13 cellular contexts compared by ENCODE assay signal in the genomic region with DNA sequence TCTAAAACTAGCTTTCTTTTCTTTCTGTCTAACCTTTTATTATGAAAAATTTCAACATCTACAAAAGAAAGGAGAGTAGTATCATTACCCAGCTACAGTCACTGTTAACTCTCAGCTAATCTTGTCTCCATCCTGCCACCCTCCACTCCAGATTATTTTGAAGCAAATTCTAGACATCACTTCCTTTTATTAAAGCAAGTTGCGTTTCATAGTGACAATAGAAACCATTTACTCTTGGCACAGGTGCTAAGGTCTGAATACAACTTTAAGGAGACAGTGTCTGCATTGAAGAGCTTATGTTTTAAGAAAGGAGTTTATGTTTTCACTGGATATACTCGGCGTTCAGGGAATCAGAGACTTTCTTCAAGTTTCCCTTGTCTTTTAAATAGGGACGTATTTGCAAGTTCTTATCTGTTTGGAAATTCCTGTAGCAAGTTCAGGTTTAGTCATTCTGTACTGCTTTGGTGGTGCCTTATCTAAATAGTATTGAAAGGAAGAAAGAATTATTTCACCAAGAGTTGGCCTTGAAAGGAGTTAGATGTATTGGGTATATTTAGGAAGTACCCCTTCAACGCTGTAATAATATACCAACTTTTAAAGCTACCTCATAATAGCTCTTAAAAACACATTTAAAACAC. TPM values are rescaled to one million over a fixed set of nuclear protein-coding genes. Genes with fewer than 3 reads are reported as not detected.
DNase-seq lines count a peak whose midpoint lies in the region; ATAC-seq, FAIRE-seq and TF ChIP-seq lines count a peak whose summit lies in the region.
"Had no signal": no experiment of that assay in that cellular context is flagged by ENCODE, and none has a peak within 500 bp of the region (broad histone marks: within the 10 kb centered on the region; RNA-seq: fewer than 3 reads in every experiment).

No MANE protein-coding gene starts in this region.

- CTCF ChIA-PET in H1 (lab: Charles Lee; ENCODE audit: partially characterized antibody), result interaction anchor here (0.5 to 1.0 kb wide), 2 partner anchors 8 to 36 kb away, joined by 3 to 5 read pairs; no protein-coding TSS in a partner anchor

- H3K27ac Mint-ChIP-seq in mesothelial cell of epicardium, result peak overlapping the region; percentile 88
- H3K27ac Mint-ChIP-seq: activated T-helper 1 cell treated with anti-CD3 and anti-CD28 coated beads, Interleukin-12 subunit alpha, Interleukin-12 subunit beta, Interleukin-2, Interleukin-4 antibody, amounts not matched to agents 30 ng/mL and 10 ng/mL and 1 ng/mL, durations not matched to agents 14 hours and 24 hours and 36 hours had no signal

- POLR2A ChIA-PET in H1 (lab: Charles Lee; ENCODE audit: partially characterized antibody), result interaction anchor here (0.7 to 2.6 kb wide), 3 partner anchors 11 to 20 kb away, joined by 3 to 7 read pairs (median 3); no protein-coding TSS in a partner anchor

- no peak overlapping the region for H3K14ac ChIP-seq in H1 (ENCODE audit: insufficient read length)

- peak overlapping the region; percentile 97 for H3K27ac ChIP-seq in ACC112 (ENCODE audit: low read depth, low read length)
- no peak overlapping the region for H3K27ac ChIP-seq in H1 (ENCODE audit: low read depth, low read length)
- H3K27ac ChIP-seq: colonic mucosa had no signal

- peaks cover 0 to 2% of the 10 kb centered on the region in 2 experiments for H4K20me1 ChIP-seq in H1 (replicated peaks in 1 of 2; ENCODE audit: control insufficient read depth in 1 of 2, insufficient read depth in 2 of 2, low read length in 2 of 2)

- H2BK5ac ChIP-seq in H1 (ENCODE audit: low read depth, low read length), result peak overlapping the region; percentile 41; the same call in 1 of the 2 replicates

- no peaks in the 10 kb centered on the region for H3K23me2 ChIP-seq in H1 (ENCODE audit: low read depth, low read length)

- H3K27me3 ChIP-seq in ACC112 (ENCODE audit: insufficient read depth, low read length) (no peaks in the 10 kb centered on the region), NT2/D1 (ENCODE audit: insufficient read depth, insufficient read length) (no peaks in the 10 kb centered on the region), H1 (replicated peaks in 1 of 4; ENCODE audit: control insufficient read depth in 3 of 4, extremely low read depth in 1 of 4, insufficient read depth in 3 of 4, low read length in 3 of 4) (no peaks in the 10 kb centered on the region)
- H3K27me3 ChIP-seq: colonic mucosa had no signal

- no peaks in the 10 kb centered on the region for H3K9me3 ChIP-seq in NT2/D1 (ENCODE audit: insufficient read depth, low read length)
- H3K9me3 ChIP-seq in H1 (ENCODE audit: insufficient read depth in 2 of 2, low read depth in 1 of 2, low read length in 1 of 2), result no peaks in the 10 kb centered on the region
- H3K9me3 ChIP-seq: colonic mucosa had no signal

- peaks cover 54% of the 10 kb centered on the region for H3K4me1 Mint-ChIP-seq in mesothelial cell of epicardium

- no peak for TF ChIP-seq CTCF in H1 (IDR thresholded peaks at IDR 0.05; ENCODE audit: control extremely low read depth in 1 of 3, insufficient read depth in 1 of 3, low read depth in 1 of 3, low read length in 3 of 3)
- no peak for TF ChIP-seq CTCF in mesothelial cell of epicardium (IDR thresholded peaks at IDR 0.05; ENCODE audit: unreplicated experiment)

- no peak overlapping the region for H2BK20ac ChIP-seq in H1 (ENCODE audit: low read length)

- no peaks in the 10 kb centered on the region for H3K27me3 Mint-ChIP-seq in mesothelial cell of epicardium (ENCODE audit: low read depth)

- H3K36me3 Mint-ChIP-seq in mesothelial cell of epicardium, result no peaks in the 10 kb centered on the region

- no peak overlapping the region for H2BK15ac ChIP-seq in H1 (ENCODE audit: low read length)

- no peaks in the 10 kb centered on the region for H3K36me3 ChIP-seq in ACC112 (ENCODE audit: insufficient read depth, low read length)
- H3K36me3 ChIP-seq in NT2/D1 (ENCODE audit: insufficient read depth, insufficient read length, low read length), result no peaks in the 10 kb centered on the region
- no peaks in the 10 kb centered on the region for H3K36me3 ChIP-seq in H1 (ENCODE audit: control insufficient read depth in 2 of 4, insufficient read depth in 4 of 4, low read length in 3 of 4)
- H3K36me3 ChIP-seq: colonic mucosa had no signal

- peaks cover 62% of the 10 kb centered on the region for H3K4me1 ChIP-seq in ACC112 (ENCODE audit: control insufficient read depth, insufficient read depth, low read length, unreplicated experiment)
- H3K4me1 ChIP-seq in NT2/D1 (ENCODE audit: insufficient read depth, insufficient read length), result peaks cover 11% of the 10 kb centered on the region
- H3K4me1 ChIP-seq in H1 (replicated peaks in 1 of 4; ENCODE audit: control insufficient read depth in 3 of 4, insufficient read depth in 4 of 4, low read length in 3 of 4), result peaks cover 0 to 39% (median 18%) of the 10 kb centered on the region in 4 experiments; a peak in 6 of 7 replicates
- H3K4me1 ChIP-seq: colonic mucosa had no signal

- no peak overlapping the region for H4K91ac ChIP-seq in H1 (replicated peaks; ENCODE audit: insufficient read length, low read length)

- WGBS in H1 (ENCODE audit: extremely low coverage in 1 of 2, insufficient coverage in 1 of 2, insufficient read length in 1 of 2, insufficient replicate concordance in 2 of 2, low coverage in 1 of 2, low lambda C conversion rate in 2 of 2, missing lambda C conversion rate in 1 of 2), 2 experiments, result 2% methylated on average over 5 of the region's 5 CpGs; no CpG with 5 or more reads in 1 of the 2 experiments

- H3K4me2 ChIP-seq in H1 (ENCODE audit: insufficient read depth in 1 of 2, low read depth in 2 of 2, low read length in 2 of 2), result peak overlapping the region; percentile 59 to 63

- TF ChIP-seq RAD21 in H1 (IDR thresholded peaks at IDR 0.05 in 1 of 2, conservative IDR thresholded peaks at IDR 0.05 in 1 of 2; ENCODE audit: low read depth in 2 of 2, low read length in 2 of 2), result no peak

- DNase-seq in NT2/D1 (ENCODE audit: low read depth, low spot score) (peak; percentile 83), H1 (ENCODE audit: low read depth in 1 of 2, low spot score in 2 of 2) (peak in 1 of 2 experiments; percentile 10), mesothelial cell of epicardium (ENCODE audit: low spot score in 2 of 2, unreplicated experiment in 2 of 2) (no peak), HUDEP-2 (lab: John Stamatoyannopoulos, UW; ENCODE audit: unreplicated experiment in 76 of 76) (no peak), SK-N-DZ (ENCODE audit: low spot score) (no peak)
- DNase-seq in activated CD4-positive, alpha-beta T cell treated with anti-CD3 and anti-CD28 coated beads for 1 hour, result no peak
- DNase-seq: colonic mucosa, midbrain, NCI-H2081, SHP77 treated with DMSO at 0.1 percent for 48 hours had no signal

- peaks cover 3% of the 10 kb centered on the region for H3K79me1 ChIP-seq in H1 (ENCODE audit: low read depth, low read length)

- H4K5ac ChIP-seq in H1 (ENCODE audit: insufficient read length, low read depth, low read length), result peak overlapping the region; percentile 1

- H3K56ac ChIP-seq in H1 (replicated peaks; ENCODE audit: insufficient read length, low read depth, low read length), result no peak overlapping the region

- FAIRE-seq in H1 (lab: Jason Lieb, UNC), result peak; percentile 72

- ATAC-seq in HG03378 (IDR thresholded peaks at IDR 0.05; ENCODE audit: unreplicated experiment), result no peak

- no peak overlapping the region for H2BK120ac ChIP-seq in H1 (replicated peaks; ENCODE audit: low read depth, low read length)

- H4K8ac ChIP-seq in H1 (ENCODE audit: extremely low read depth, insufficient read depth, low read length), result no peak overlapping the region

- H3K79me2 ChIP-seq in ACC112 (ENCODE audit: control insufficient read depth, insufficient read depth, low read length, unreplicated experiment), result peaks cover 71% of the 10 kb centered on the region
- peaks cover 27 to 82% of the 10 kb centered on the region in 2 experiments for H3K79me2 ChIP-seq in H1 (ENCODE audit: control insufficient read depth in 1 of 2, insufficient read depth in 2 of 2, low read length in 2 of 2)

- H3K4me3 ChIP-seq in ACC112 (ENCODE audit: low read depth, low read length), result peak overlapping the region; percentile 63
- no peak overlapping the region for H3K4me3 ChIP-seq in NT2/D1 (ENCODE audit: insufficient read length, low read depth)
- peak overlapping the region in 1 of 4 experiments; percentile 51; a peak in 3 of 8 replicates for H3K4me3 ChIP-seq in H1 (ENCODE audit: extremely low read depth in 1 of 4, insufficient read depth in 2 of 4, low read depth in 3 of 4, low read length in 4 of 4)
- H3K4me3 ChIP-seq: colonic mucosa had no signal

- H2AFZ ChIP-seq in ACC112 (ENCODE audit: low read length, unreplicated experiment) (peak overlapping the region; percentile 33), H1 (ENCODE audit: low read length) (no peak overlapping the region)

- H2AK5ac ChIP-seq in H1 (ENCODE audit: low read depth, low read length), result no peak overlapping the region

- H3K9ac ChIP-seq in NT2/D1 (ENCODE audit: insufficient read length, low read depth) (peak overlapping the region; percentile 28), H1 (replicated peaks in 1 of 4; ENCODE audit: extremely low read depth in 1 of 4, low read depth in 3 of 4, low read length in 3 of 4) (no peak overlapping the region)

- no peak for TF ChIP-seq POLR2A in H1 (IDR thresholded peaks at IDR 0.05; ENCODE audit: control extremely low read depth in 1 of 2, low read depth in 2 of 2, low read length in 2 of 2)

- TF ChIP-seq EP300 in H1 (IDR thresholded peaks at IDR 0.05; ENCODE audit: borderline replicate concordance in 1 of 2, low read depth in 2 of 2, low read length in 2 of 2), result no peak

- no peak overlapping the region for H3K4ac ChIP-seq in H1 (replicated peaks; ENCODE audit: insufficient read length, low read depth, low read length)

- no peak overlapping the region; the same call in 1 of the 2 replicates for H2BK12ac ChIP-seq in H1 (ENCODE audit: low read depth, low read length)

- H3K18ac ChIP-seq in H1 (ENCODE audit: extremely low read depth, low read length), result 0 out of 2 replicates have a peak overlapping the region, but pooled peaks have one; percentile 4

- no peak overlapping the region for H3K23ac ChIP-seq in H1 (ENCODE audit: insufficient read length)

- H3K9me3 Mint-ChIP-seq in mesothelial cell of epicardium, result no peaks in the 10 kb centered on the region
- H3K9me3 Mint-ChIP-seq: activated T-helper 1 cell treated with anti-CD3 and anti-CD28 coated beads, Interleukin-12 subunit alpha, Interleukin-12 subunit beta, Interleukin-2, Interleukin-4 antibody, amounts not matched to agents 30 ng/mL and 10 ng/mL and 1 ng/mL, durations not matched to agents 14 hours and 24 hours and 36 hours had no signal

- H3K4me3 Mint-ChIP-seq in mesothelial cell of epicardium, result no peak overlapping the region
- H3K4me3 Mint-ChIP-seq: activated T-helper 1 cell treated with anti-CD3 and anti-CD28 coated beads, Interleukin-12 subunit alpha, Interleukin-12 subunit beta, Interleukin-2, Interleukin-4 antibody, amounts not matched to agents 30 ng/mL and 10 ng/mL and 1 ng/mL, durations not matched to agents 14 hours and 24 hours and 36 hours had no signal

RNA-seq across cellular contexts. Expression of a gene that starts 42.7 kb away (rescaled TPM):
- 78.1 and 81.1 TPM in 2 replicates for total RNA-seq in H1 (2021; fragmentation: NEBNext Ultra II Directional; extraction: Animal tissue kit (Norgen Biotek cat#: 25700))
- polyA plus RNA-seq in H1 (2011; rRNA removed), result 48.9 and 60.8 TPM in 2 replicates
- 71.3 TPM for polyA plus RNA-seq in H1 (2011; cell fraction: cytosol; rRNA removed)
- polyA plus RNA-seq in H1 (2011; cell fraction: nucleus; rRNA removed), result 151 TPM
- 77.9 to 94.5 TPM (median 91.7 TPM) in 4 replicates for polyA plus RNA-seq in H1 (2012, experiment 1 of 2)
- polyA plus RNA-seq in H1 (2012, experiment 2 of 2), result 5.1 TPM
- polyA plus RNA-seq in H1 (2013, experiment 1 of 2), result 51.9 TPM
- polyA plus RNA-seq in H1 (2013, experiment 2 of 2), result 50.0 TPM
- polyA minus RNA-seq in H1 (2011; rRNA and poly(A)+ RNA removed), result 132 and 143 TPM in 2 replicates
- 54.9 TPM for polyA minus RNA-seq in H1 (2011; cell fraction: cytosol; rRNA and poly(A)+ RNA removed)
- 85.2 TPM for polyA minus RNA-seq in H1 (2011; cell fraction: nucleus; rRNA and poly(A)+ RNA removed)
- 66.6 to 77.5 TPM (median 74.3 TPM) in 3 replicates for total RNA-seq in mesothelial cell of epicardium
- polyA plus RNA-seq in SK-N-DZ (2014; cell fraction: cytosol; rRNA removed), result 28.5 and 34.8 TPM in 2 replicates
- polyA plus RNA-seq in SK-N-DZ (2014; cell fraction: nucleus; rRNA removed), result 34.1 and 36.8 TPM in 2 replicates

RNA-seq across cellular contexts. Expression of a gene that starts 43.5 kb away (rescaled TPM):
- total RNA-seq in H1 (2021; fragmentation: NEBNext Ultra II Directional; extraction: Animal tissue kit (Norgen Biotek cat#: 25700)), result 15.6 and 16.8 TPM in 2 replicates
- 8.3 and 15.8 TPM in 2 replicates for polyA plus RNA-seq in H1 (2011; rRNA removed)
- 19.8 TPM for polyA plus RNA-seq in H1 (2011; cell fraction: cytosol; rRNA removed)
- polyA plus RNA-seq in H1 (2011; cell fraction: nucleus; rRNA removed), result 11.1 TPM
- polyA plus RNA-seq in H1 (2012, experiment 1 of 2), result 17.9 to 29.6 TPM (median 19.1 TPM) in 4 replicates
- polyA plus RNA-seq in H1 (2012, experiment 2 of 2), result 2.5 TPM
- 15.6 TPM for polyA plus RNA-seq in H1 (2013, experiment 1 of 2)
- polyA plus RNA-seq in H1 (2013, experiment 2 of 2), result 14.2 TPM
- 35.9 and 37.8 TPM in 2 replicates for polyA minus RNA-seq in H1 (2011; rRNA and poly(A)+ RNA removed)
- 13.5 TPM for polyA minus RNA-seq in H1 (2011; cell fraction: cytosol; rRNA and poly(A)+ RNA removed)
- 34.1 TPM for polyA minus RNA-seq in H1 (2011; cell fraction: nucleus; rRNA and poly(A)+ RNA removed)
- total RNA-seq in mesothelial cell of epicardium, result 63.0 to 68.3 TPM (median 65.1 TPM) in 3 replicates
- 15.7 and 27.6 TPM in 2 replicates for polyA plus RNA-seq in SK-N-DZ (2014; cell fraction: cytosol; rRNA removed)
- 49.1 and 67.3 TPM in 2 replicates for polyA plus RNA-seq in SK-N-DZ (2014; cell fraction: nucleus; rRNA removed)
